ENCODE assay signal across 9 cellular contexts in the genomic region with DNA sequence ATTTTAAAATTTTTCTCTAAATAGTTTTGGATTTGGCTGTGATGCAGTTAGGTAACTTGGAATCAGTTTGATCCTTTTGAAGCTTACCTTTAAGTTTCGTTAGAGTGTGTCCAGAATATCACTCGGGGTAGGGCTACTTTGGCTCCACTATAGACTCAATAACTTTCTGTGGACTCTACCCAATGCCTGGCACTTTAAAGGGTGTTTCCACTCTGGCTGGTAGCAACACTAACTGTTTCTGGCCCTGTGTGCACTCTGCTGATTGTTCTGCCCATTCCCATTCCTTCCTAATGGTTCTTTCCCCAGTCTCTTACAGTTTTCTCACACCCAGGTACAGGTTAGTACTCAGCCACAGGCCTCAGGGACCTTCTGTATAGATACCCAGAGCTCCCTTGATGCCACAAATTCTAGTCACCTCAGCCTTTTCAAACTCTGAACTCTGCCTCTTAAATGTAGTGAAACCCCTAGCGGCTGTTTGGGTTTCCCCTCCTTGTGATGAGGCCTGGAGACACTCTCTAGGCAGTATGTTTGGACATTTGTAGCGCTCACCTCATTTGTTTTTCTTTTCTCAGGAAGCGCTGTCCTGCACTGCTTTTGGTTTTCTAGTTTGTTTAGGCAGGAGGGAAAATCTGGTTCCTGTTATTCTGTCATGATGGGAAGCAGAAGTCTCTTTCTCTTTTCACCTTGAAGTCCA. TPM values are rescaled to one million over a fixed set of nuclear protein-coding genes. Genes with fewer than 3 reads are reported as not detected.
DNase-seq lines count a peak whose midpoint lies in the region; ATAC-seq and TF ChIP-seq lines count a peak whose summit lies in the region.
"Had no signal": no experiment of that assay in that cellular context is flagged by ENCODE, and none has a peak within 500 bp of the region (broad histone marks: within the 10 kb centered on the region; RNA-seq: fewer than 3 reads in every experiment).

No MANE protein-coding gene starts in this region.

- no peak overlapping the region for H3K18ac ChIP-seq in IMR-90 (ENCODE audit: low read depth, low read length)
- H3K18ac ChIP-seq in trophoblast cell (ENCODE audit: low read length), result no peak overlapping the region

- 0 out of 2 replicates have a peak, but pooled peaks cover 5% of the 10 kb centered on the region for H3F3A ChIP-seq in GM23338 (replicated peaks; ENCODE audit: low read depth)

- CTCF ChIA-PET in IMR-90 (lab: Yijun Ruan, JAX), result interaction anchor here (0.6 to 1.2 kb wide), 2 partner anchors 16 to 40 kb away, joined by 3 to 5 read pairs; partner anchors contain the start of gene CUL5

- H4K91ac ChIP-seq in IMR-90 (ENCODE audit: insufficient read depth, low read depth, low read length), result no peak overlapping the region
- H4K91ac ChIP-seq in trophoblast cell (ENCODE audit: low read depth, low read length), result no peak overlapping the region

- intact Hi-C loops in IMR-90 (cut with micrococcal nuclease), result loop anchor here (10.0 kb wide), 1 partner anchor 289 kb away; no protein-coding TSS in a partner anchor
- intact Hi-C loops in heart left ventricle (cut with DNase I), result no loop called here

- no peak overlapping the region for H3K4me2 ChIP-seq in GM23338
- H3K4me2 ChIP-seq in IMR-90 (ENCODE audit: low read depth, low read length), result peak overlapping the region; percentile 52
- no peak overlapping the region for H3K4me2 ChIP-seq in trophoblast cell (ENCODE audit: low read length)

- 80% methylated on average over 2 of the region's 5 CpGs; no CpG with 5 or more reads in 1 of the 2 experiments for WGBS in IMR-90 (ENCODE audit: extremely low coverage in 2 of 2, insufficient read length in 1 of 2), 2 experiments
- WGBS in trophoblast cell (ENCODE audit: extremely low coverage, insufficient coverage, insufficient read length), result no CpG with 5 or more reads among the region's 5 CpGs
- 54 to 76% (median 64%) methylated on average over 5 of the region's 5 CpGs for WGBS in heart left ventricle, 4 donors

- no peak overlapping the region for H2BK15ac ChIP-seq in IMR-90 (ENCODE audit: low read depth, low read length)

- 0 out of 2 replicates have a peak overlapping the region, but pooled peaks have one; percentile 36 for H3K23ac ChIP-seq in IMR-90 (ENCODE audit: low read depth, low read length)
- no peak overlapping the region for H3K23ac ChIP-seq in trophoblast cell (ENCODE audit: low read length)

- peaks cover 99% of the 10 kb centered on the region for H3K79me2 ChIP-seq in GM23338 (replicated peaks; ENCODE audit: insufficient read depth)
- H3K79me2 ChIP-seq in trophoblast cell (ENCODE audit: control insufficient read depth, insufficient read depth, low read length, poor library complexity), result peaks cover 2% of the 10 kb centered on the region

- ATAC-seq in GM18870 (IDR thresholded peaks at IDR 0.05; ENCODE audit: unreplicated experiment), result peak; percentile 93
- peak; percentile 27; the same call in 2 of the 3 replicates for ATAC-seq in GM23338
- ATAC-seq in IMR-90 (ENCODE audit: low read depth), result peak; percentile 85
- no peak for ATAC-seq in heart left ventricle
- ATAC-seq in esophagus mucosa, result no peak

- H3K27ac ChIP-seq in GM23338 (ENCODE audit: low read depth), result no peak overlapping the region
- H3K27ac ChIP-seq in IMR-90 (ENCODE audit: insufficient read depth, low read length), result no peak overlapping the region; the same call in 1 of the 2 replicates
- peak overlapping the region; percentile 11 for H3K27ac ChIP-seq in trophoblast cell (ENCODE audit: low read depth, low read length)
- H3K27ac ChIP-seq in heart left ventricle, result peak overlapping the region in 1 of 12 donors; percentile 55
- H3K27ac ChIP-seq: ascending aorta had no signal

- no TSS peak for BruUV-seq in IMR-90 (replicated peaks; lab: Mats Ljungman, UMichigan)

- H4K12ac ChIP-seq in trophoblast cell (ENCODE audit: low read depth, low read length), result no peak overlapping the region

- no peak overlapping the region for H2AK9ac ChIP-seq in IMR-90 (replicated peaks; ENCODE audit: low read depth, low read length, poor library complexity)

- no peaks in the 10 kb centered on the region for H3K9me2 ChIP-seq in GM23338 (ENCODE audit: insufficient read depth)

- dilution Hi-C loops in IMR-90 (cut with HindIII; ENCODE audit: low sequenced_read_pairs, unreplicated experiment), result no loop called here

- no peak overlapping the region for H2BK12ac ChIP-seq in trophoblast cell (ENCODE audit: low read length)

- H3K9ac ChIP-seq in IMR-90 (ENCODE audit: low read depth, low read length), result no peak overlapping the region
- no peak overlapping the region for H3K9ac ChIP-seq in trophoblast cell (ENCODE audit: low read length)

- H3K27ac Mint-ChIP-seq in GM23338, result no peak overlapping the region

- no peak overlapping the region for H4K5ac ChIP-seq in IMR-90 (ENCODE audit: low read depth, low read length)

- DNase-seq in GM23338 (ENCODE audit: low spot score), result peak; percentile 52
- DNase-seq in IMR-90, result peak; percentile 52
- no peak for DNase-seq in trophoblast cell
- DNase-seq in G401 (ENCODE audit: low spot score), result no peak
- no peak for DNase-seq in retina
- no peak for DNase-seq in heart left ventricle

- no peak overlapping the region for H2BK20ac ChIP-seq in IMR-90 (ENCODE audit: low read depth, low read length)

- H2BK5ac ChIP-seq in IMR-90 (ENCODE audit: low read depth, low read length, poor library complexity, severe bottlenecking) (no peak overlapping the region), trophoblast cell (ENCODE audit: low read depth, low read length, poor library complexity) (no peak overlapping the region)

- no peak overlapping the region for H3K4me3 Mint-ChIP-seq in GM23338

- POLR2A ChIA-PET in IMR-90 (lab: Charles Lee; ENCODE audit: unreplicated experiment), result no interaction called here

- H3K14ac ChIP-seq in IMR-90 (replicated peaks; ENCODE audit: low read depth, low read length) (0 out of 2 replicates have a peak overlapping the region, but pooled peaks have one; percentile 8), trophoblast cell (ENCODE audit: low read length) (no peak overlapping the region)

- no peaks in the 10 kb centered on the region for H3K4me1 ChIP-seq in GM23338 (ENCODE audit: insufficient read depth)
- peaks cover 6% of the 10 kb centered on the region for H3K4me1 ChIP-seq in IMR-90 (ENCODE audit: control insufficient read depth, insufficient read depth, low read length)
- H3K4me1 ChIP-seq in trophoblast cell (ENCODE audit: control insufficient read depth in 1 of 2, insufficient read depth in 2 of 2, low read length in 2 of 2), result no peaks in the 10 kb centered on the region
- H3K4me1 ChIP-seq in heart left ventricle, result peaks cover 0 to 27% (median 7%) of the 10 kb centered on the region in 12 donors
- H3K4me1 ChIP-seq: ascending aorta had no signal

- no peak overlapping the region for H3K4ac ChIP-seq in IMR-90 (ENCODE audit: low read depth, low read length)
- H3K4ac ChIP-seq in trophoblast cell (ENCODE audit: low read depth, low read length), result peak overlapping the region; percentile 67

- no peaks in the 10 kb centered on the region for H3K9me3 Mint-ChIP-seq in GM23338

- no peak for TF ChIP-seq RAD21 in IMR-90 (IDR thresholded peaks at IDR 0.05; ENCODE audit: low read length)

- H2BK120ac ChIP-seq in IMR-90 (ENCODE audit: low read depth, low read length) (no peak overlapping the region), trophoblast cell (ENCODE audit: insufficient read depth, low read length, poor library complexity) (no peak overlapping the region)

- in situ Hi-C loops in IMR-90 (cut with MboI; ENCODE audit: low sequenced_read_pairs) (loop anchor here (10.0 kb wide), 1 partner anchor 59 kb away; no protein-coding TSS in a partner anchor), G401 (cut with HindIII; ENCODE audit: low sequenced_read_pairs) (no loop called here)

- no peak overlapping the region for H2AK5ac ChIP-seq in IMR-90 (ENCODE audit: low read depth, low read length)
- no peak overlapping the region for H2AK5ac ChIP-seq in trophoblast cell (ENCODE audit: low read length)

- H3K27me3 Mint-ChIP-seq in GM23338 (ENCODE audit: insufficient read depth, low read depth, poor library complexity), result no peaks in the 10 kb centered on the region

- H4K20me1 ChIP-seq in GM23338 (replicated peaks; ENCODE audit: insufficient read depth), result peaks cover 19% of the 10 kb centered on the region
- peaks cover 70% of the 10 kb centered on the region for H4K20me1 ChIP-seq in IMR-90 (ENCODE audit: insufficient read depth, low read length)

- H3K9me3 ChIP-seq in IMR-90 (ENCODE audit: control insufficient read depth, insufficient read depth, low read length) (no peaks in the 10 kb centered on the region), trophoblast cell (ENCODE audit: insufficient read depth, low read depth, low read length) (no peaks in the 10 kb centered on the region), heart left ventricle (no peaks in the 10 kb centered on the region)
- H3K9me3 ChIP-seq: ascending aorta had no signal

- H3K56ac ChIP-seq in IMR-90 (ENCODE audit: extremely low read depth, insufficient read depth, low read length), result no peak overlapping the region

- peaks cover 5% of the 10 kb centered on the region; the same call in 1 of the 3 replicates for H3K4me1 Mint-ChIP-seq in GM23338

- H3K4me3 ChIP-seq in GM23338, result no peak overlapping the region
- no peak overlapping the region for H3K4me3 ChIP-seq in IMR-90 (ENCODE audit: insufficient read depth, low read depth, low read length)
- no peak overlapping the region for H3K4me3 ChIP-seq in trophoblast cell (ENCODE audit: low read depth, low read length)
- no peak overlapping the region for H3K4me3 ChIP-seq in heart left ventricle
- H3K4me3 ChIP-seq: ascending aorta had no signal

- TF ChIP-seq POLR2A in IMR-90 (IDR thresholded peaks at IDR 0.05; ENCODE audit: low read depth, low read length) (no peak), heart left ventricle (IDR thresholded peaks at IDR 0.05) (no peak)

- H3K36me3 ChIP-seq in GM23338 (ENCODE audit: insufficient read depth) (no peaks in the 10 kb centered on the region), IMR-90 (ENCODE audit: control insufficient read depth, insufficient read depth, low read length) (no peaks in the 10 kb centered on the region; the same call in 1 of the 2 replicates), trophoblast cell (ENCODE audit: control insufficient read depth in 1 of 2, insufficient read depth in 2 of 2, low read length in 2 of 2) (no peaks in the 10 kb centered on the region), heart left ventricle (no peaks in the 10 kb centered on the region)
- H3K36me3 ChIP-seq: ascending aorta had no signal

- H2AFZ ChIP-seq in GM23338, result no peak overlapping the region
- H2AFZ ChIP-seq in IMR-90 (replicated peaks; ENCODE audit: low read length, poor library complexity), result no peak overlapping the region
- no peak overlapping the region for H2AFZ ChIP-seq in trophoblast cell (ENCODE audit: insufficient read depth, low read length, poor library complexity)

- H3K9me1 ChIP-seq in IMR-90 (ENCODE audit: insufficient read depth, low read length), result peaks cover 13% of the 10 kb centered on the region

- H3K27me3 ChIP-seq in GM23338 (ENCODE audit: insufficient read depth) (no peaks in the 10 kb centered on the region), IMR-90 (ENCODE audit: control insufficient read depth, insufficient read depth, low read length) (no peaks in the 10 kb centered on the region), trophoblast cell (ENCODE audit: insufficient read depth, low read length) (no peaks in the 10 kb centered on the region), heart left ventricle (no peaks in the 10 kb centered on the region)
- H3K27me3 ChIP-seq: ascending aorta had no signal

- H4K8ac ChIP-seq in IMR-90 (ENCODE audit: low read depth in 2 of 2, low read length in 2 of 2) (no peak overlapping the region), trophoblast cell (ENCODE audit: low read depth, low read length) (no peak overlapping the region)

- TF ChIP-seq CTCF in GM23338 (conservative IDR thresholded peaks at IDR 0.05; ENCODE audit: low read depth in 2 of 2) (0 out of 4 replicates have a peak, but pooled peaks of 1 of the 2 experiments have one; percentile 7), IMR-90 (conservative IDR thresholded peaks at IDR 0.05; ENCODE audit: low read depth, low read length) (0 out of 2 replicates have a peak, but pooled peaks have one; percentile 19), heart left ventricle (IDR thresholded peaks at IDR 0.05) (no peak)

- H3K79me1 ChIP-seq in IMR-90 (ENCODE audit: low read depth in 1 of 2, low read length in 2 of 2) (peaks cover 22 to 69% of the 10 kb centered on the region in 2 experiments), trophoblast cell (ENCODE audit: low read length) (no peaks in the 10 kb centered on the region)

- no peaks in the 10 kb centered on the region for H3K36me3 Mint-ChIP-seq in GM23338 (ENCODE audit: low read depth)

RNA-seq across cellular contexts. Expression of gene CUL5, which starts 16.8 kb away (rescaled TPM):
- 23.2 and 26.0 TPM in 2 replicates for total RNA-seq in GM23338 (2014; rRNA removed; shearing (Covaris generic))
- polyA plus RNA-seq in GM23338 (2016; fragmentation: Nextera tagmentation; extraction: Ambion mirVana) (31.5 and 40.9 TPM in 2 replicates), IMR-90 (2012; rRNA removed) (6.5 and 8.8 TPM in 2 replicates), heart left ventricle (10 to 100 TPM in 1 of 2 donors, 1 to 10 TPM in 1; 6.0 to 12.1 TPM)
- total RNA-seq in IMR-90 (2012; rRNA removed) (31.0 and 49.7 TPM in 2 replicates), heart left ventricle (10 to 100 TPM; 22.0 to 46.0 (median 36.8) TPM), esophagus mucosa (23.4 TPM)
- 10.3 and 10.6 TPM in 2 replicates for polyA plus RNA-seq in IMR-90 (2012; cell fraction: cytosol; rRNA removed)
- polyA plus RNA-seq in IMR-90 (2012; cell fraction: nucleus; rRNA removed; ENCODE audit: low replicate concordance), result 11.8 and 14.0 TPM in 2 replicates
- polyA plus RNA-seq in trophoblast cell (2013), result 18.2 and 18.5 TPM in 2 replicates
- 48.7 and 52.0 TPM in 2 replicates for total RNA-seq in G401 (2014; rRNA removed; shearing (Covaris generic))

Comparison
In these comparisons a context has a peak if more than half of its experiments do, and no peak if none do; other contexts are left out.
1. ATAC-seq: peak in GM18870 (single experiment), GM23338 (single experiment) and IMR-90 (single experiment); none in heart left ventricle (0 of 4) and esophagus mucosa (single experiment).
2. DNase-seq: peak in GM23338 (single experiment) and IMR-90 (single experiment); none in trophoblast cell (0 of 2), G401 (single experiment), retina (single experiment) and heart left ventricle (0 of 5).